19 cellular contexts compared by ENCODE assay signal in genomic region chr22:49799431-49800075, GRCh38.
"Had no signal": no experiment of that assay in that cellular context is flagged by ENCODE, and none has a peak within 500 bp of the region (broad histone marks: within the 10 kb centered on the region; RNA-seq: fewer than 3 reads in every experiment).

No MANE protein-coding gene starts in this region.

- ATAC-seq: activated naive CD4-positive, alpha-beta T cell treated with anti-CD3 and anti-CD28 coated beads, Interleukin-2, amount 50 U/mL, for 72 hours; left colon; stimulated activated naive CD8-positive, alpha-beta T cell treated with anti-CD3 and anti-CD28 coated beads, Interleukin-15, amount 100 ng/mL, for 72 hours had no signal

- H3K4me3 Mint-ChIP-seq: activated CD4-positive, alpha-beta memory T cell treated with anti-CD3 and anti-CD28 coated beads for 36 hours; activated T-helper 1 cell treated with anti-CD3 and anti-CD28 coated beads, Interleukin-12 subunit alpha, Interleukin-12 subunit beta, Interleukin-2, Interleukin-4 antibody, amounts not matched to agents 30 ng/mL and 10 ng/mL and 1 ng/mL, durations not matched to agents 14 hours and 24 hours and 36 hours; stimulated activated naive CD8-positive, alpha-beta T cell treated with anti-CD3 and anti-CD28 coated beads, Interleukin-15, amount 100 ng/mL, for 72 hours; type B pancreatic cell had no signal

- H3K4me3 ChIP-seq: adrenal gland, right atrium auricular region, suprapubic skin had no signal

- DNase-seq: activated CD4-positive, alpha-beta memory T cell treated with anti-CD3 and anti-CD28 coated beads for 36 hours; activated gamma-delta T cell treated with Interleukin-2 at 50 U/mL for 16 hours; activated T-cell treated with anti-CD3 and anti-CD28 coated beads for 4 hours; dermis blood vessel endothelial cell; effector memory CD4-positive, alpha-beta T cell; foreskin fibroblast; hippocampal formation; left colon; mammary epithelial cell; midbrain; stimulated activated naive CD8-positive, alpha-beta T cell treated with anti-CD3 and anti-CD28 coated beads, Interleukin-15, amount 100 ng/mL, for 72 hours had no signal

- H3K27me3 Mint-ChIP-seq: activated CD4-positive, alpha-beta memory T cell treated with anti-CD3 and anti-CD28 coated beads for 36 hours; progenitor cell of endocrine pancreas; stimulated activated naive CD8-positive, alpha-beta T cell treated with anti-CD3 and anti-CD28 coated beads, Interleukin-15, amount 100 ng/mL, for 72 hours; type B pancreatic cell had no signal

- H3K9me3 ChIP-seq: adrenal gland, right atrium auricular region, suprapubic skin had no signal

- H3K9me3 Mint-ChIP-seq: activated CD4-positive, alpha-beta memory T cell treated with anti-CD3 and anti-CD28 coated beads for 36 hours; activated naive CD4-positive, alpha-beta T cell treated with anti-CD3 and anti-CD28 coated beads, Interleukin-2, amount 50 U/mL, for 72 hours; activated T-helper 1 cell treated with anti-CD3 and anti-CD28 coated beads, Interleukin-12 subunit alpha, Interleukin-12 subunit beta, Interleukin-2, Interleukin-4 antibody, amounts not matched to agents 30 ng/mL and 10 ng/mL and 1 ng/mL, durations not matched to agents 14 hours and 24 hours and 36 hours; stimulated activated naive CD8-positive, alpha-beta T cell treated with anti-CD3 and anti-CD28 coated beads, Interleukin-15, amount 100 ng/mL, for 72 hours; type B pancreatic cell had no signal

- H3K27ac ChIP-seq: epithelial cell of prostate, right atrium auricular region, suprapubic skin had no signal

- H3K27me3 ChIP-seq: adrenal gland, right atrium auricular region, suprapubic skin had no signal

- H3K27ac Mint-ChIP-seq: activated CD4-positive, alpha-beta memory T cell treated with anti-CD3 and anti-CD28 coated beads for 36 hours; activated T-helper 1 cell treated with anti-CD3 and anti-CD28 coated beads, Interleukin-12 subunit alpha, Interleukin-12 subunit beta, Interleukin-2, Interleukin-4 antibody, amounts not matched to agents 30 ng/mL and 10 ng/mL and 1 ng/mL, durations not matched to agents 14 hours and 24 hours and 36 hours had no signal
